8 cellular contexts compared by ENCODE assay signal in the genomic region with DNA sequence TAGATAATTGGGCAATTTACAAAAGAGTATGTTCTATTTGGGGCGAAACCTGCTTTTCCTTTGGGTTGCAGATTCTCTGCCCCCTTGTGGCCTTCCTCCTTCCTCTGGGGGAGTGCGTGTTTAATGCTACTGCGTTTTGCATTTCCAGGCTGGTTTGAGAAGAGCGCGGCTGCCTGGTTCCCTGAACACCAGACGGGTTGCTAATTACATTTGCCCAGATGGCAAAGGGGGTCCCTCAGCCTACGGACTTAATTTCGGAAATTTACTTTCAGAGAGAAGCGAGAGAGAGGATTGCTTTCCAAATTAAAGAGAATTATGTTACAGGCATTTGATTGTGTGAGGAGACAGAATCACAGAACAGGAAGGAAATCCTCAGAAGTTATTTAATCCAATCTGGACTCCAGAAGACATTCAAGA.
DNase-seq lines count a peak whose midpoint lies in the region; ATAC-seq and TF ChIP-seq lines count a peak whose summit lies in the region.

No MANE protein-coding gene starts in this region.

- ATAC-seq in DND-41 (ENCODE audit: insufficient read depth, low read depth): no peak
- ATAC-seq in natural killer cell treated with Interleukin-12 subunit alpha and Interleukin-12 subunit beta and Interleukin-15 and Interleukin-18, amount 100 ng/mL, for 72 hours: peak in 1 of 2 donors; percentile 62
- ATAC-seq in HG02763 (IDR thresholded peaks at IDR 0.05; ENCODE audit: unreplicated experiment): no peak
- no peak for ATAC-seq in GM21825 (IDR thresholded peaks at IDR 0.05; ENCODE audit: unreplicated experiment)
- no peak for ATAC-seq in GM18907 (IDR thresholded peaks at IDR 0.05; ENCODE audit: unreplicated experiment)

- H4K20me1 ChIP-seq in DND-41 (ENCODE audit: insufficient read depth, low read length): no peaks in the 10 kb centered on the region

- peak; percentile 34 for TF ChIP-seq CTCF in DND-41 (IDR thresholded peaks at IDR 0.05; ENCODE audit: borderline replicate concordance, extremely low read depth, low read length, poor library complexity, severe bottlenecking)
- TF ChIP-seq CTCF in VCaP (conservative IDR thresholded peaks at IDR 0.05): peak; percentile 20; the same call in 1 of the 2 replicates

- DNase-seq in DND-41 (no peak), KBM-7 (peak; percentile 38), fibroblast of peridontal ligament (ENCODE audit: extremely low read depth) (peak; percentile 67)
- peak; percentile 66 for DNase-seq in natural killer cell treated with Interleukin-12 subunit alpha and Interleukin-12 subunit beta and Interleukin-15 and Interleukin-18, amount 100 ng/mL, for 72 hours (ENCODE audit: low spot score)

- peaks cover 18% of the 10 kb centered on the region for H3K36me3 Mint-ChIP-seq in natural killer cell treated with Interleukin-12 subunit alpha and Interleukin-12 subunit beta and Interleukin-15 and Interleukin-18, amount 100 ng/mL, for 72 hours

- peaks cover 8% of the 10 kb centered on the region for H3K27me3 ChIP-seq in DND-41 (ENCODE audit: insufficient read depth, low read length, poor library complexity)

- H3K27ac ChIP-seq in DND-41 (ENCODE audit: low read length) (no peak overlapping the region), VCaP (no peak overlapping the region)

- peaks cover 0 to 6% of the 10 kb centered on the region in 2 donors for H3K27me3 Mint-ChIP-seq in natural killer cell treated with Interleukin-12 subunit alpha and Interleukin-12 subunit beta and Interleukin-15 and Interleukin-18, amount 100 ng/mL, for 72 hours

- no peaks in the 10 kb centered on the region for H3K4me1 ChIP-seq in DND-41 (ENCODE audit: insufficient read depth, low read length)

- no peaks in the 10 kb centered on the region for H3K9me3 ChIP-seq in DND-41 (ENCODE audit: insufficient read depth, low read length, severe bottlenecking)

- H3K4me3 Mint-ChIP-seq in natural killer cell treated with Interleukin-12 subunit alpha and Interleukin-12 subunit beta and Interleukin-15 and Interleukin-18, amount 100 ng/mL, for 72 hours: peak overlapping the region; percentile 52

- in situ Hi-C loops in KBM-7 (cut with MboI; ENCODE audit: low pct_unique_long_range_greater_than_20kb, low sequenced_read_pairs): no loop called here

- H3K9ac ChIP-seq in DND-41 (ENCODE audit: low read depth, low read length): no peak overlapping the region

- no peak overlapping the region for H3K4me3 ChIP-seq in DND-41 (ENCODE audit: low read depth in 1 of 2, low read length in 2 of 2)

- H3K36me3 ChIP-seq in DND-41 (ENCODE audit: insufficient read depth, low read length): no peaks in the 10 kb centered on the region

- H3K27ac Mint-ChIP-seq in natural killer cell treated with Interleukin-12 subunit alpha and Interleukin-12 subunit beta and Interleukin-15 and Interleukin-18, amount 100 ng/mL, for 72 hours: peak overlapping the region; percentile 11 to 91

- H2AFZ ChIP-seq in DND-41 (ENCODE audit: low read depth, low read length): no peak overlapping the region

- H3K9me3 Mint-ChIP-seq in natural killer cell treated with Interleukin-12 subunit alpha and Interleukin-12 subunit beta and Interleukin-15 and Interleukin-18, amount 100 ng/mL, for 72 hours: peaks cover 8% of the 10 kb centered on the region

- no peaks in the 10 kb centered on the region for H3K79me2 ChIP-seq in DND-41 (ENCODE audit: insufficient read depth, low read length)

- H3K4me2 ChIP-seq in DND-41 (ENCODE audit: insufficient read depth, low read length): no peak overlapping the region

- peaks cover 28 to 29% of the 10 kb centered on the region in 2 donors for H3K4me1 Mint-ChIP-seq in natural killer cell treated with Interleukin-12 subunit alpha and Interleukin-12 subunit beta and Interleukin-15 and Interleukin-18, amount 100 ng/mL, for 72 hours (ENCODE audit: low read depth in 2 of 2)
